Comparison of ENCODE assay signal across 8 cellular contexts in genomic region chr14:32078030-32078793, GRCh38. TPM values are rescaled to one million over a fixed set of nuclear protein-coding genes. Genes with fewer than 3 reads are reported as not detected.
DNase-seq lines count a peak whose midpoint lies in the region; ATAC-seq and TF ChIP-seq lines count a peak whose summit lies in the region.

No MANE protein-coding gene starts in this region.

- no peaks in the 10 kb centered on the region for H3K9me2 ChIP-seq in DOHH2 (replicated peaks; ENCODE audit: control insufficient read depth, low read length)

- DNase-seq in HFFc6 (peak; percentile 9), NCI-H748 treated with DMSO at 0.1 percent for 48 hours (lab: John Stamatoyannopoulos, UW) (peak; percentile 67), astrocyte of the cerebellum (ENCODE audit: low read depth) (no peak), hypothalamus (lab: John Stamatoyannopoulos, UW) (peak in 42 of 51 donors; percentile 4 to 83 (median 43)), NOMO-1 treated with dmso at 0.1 percent for 144 hours (lab: John Stamatoyannopoulos, UW; ENCODE audit: unreplicated experiment) (no peak)

- H3K27ac Mint-ChIP-seq in HFFc6 = peak overlapping the region; percentile 98

- no peaks in the 10 kb centered on the region for H3K9me3 ChIP-seq in DOHH2 (ENCODE audit: control insufficient read depth, insufficient read depth, low read length)

- H3K9ac ChIP-seq in rectal smooth muscle tissue (ENCODE audit: low read length) = peak overlapping the region; percentile 83

- peaks cover 7% of the 10 kb centered on the region for H4K20me1 ChIP-seq in DOHH2 (ENCODE audit: control insufficient read depth, insufficient read depth, low read depth, low read length)

- H3K79me2 ChIP-seq in DOHH2 (ENCODE audit: control insufficient read depth, low read length) = peaks cover 38% of the 10 kb centered on the region

- no peak for ATAC-seq in HG03159 (IDR thresholded peaks at IDR 0.05; ENCODE audit: unreplicated experiment)

- H3K4me1 ChIP-seq in DOHH2 (ENCODE audit: control insufficient read depth, low read length) = peaks cover 17% of the 10 kb centered on the region
- H3K4me1 ChIP-seq in rectal smooth muscle tissue (ENCODE audit: control insufficient read depth, insufficient read depth, low read length) = peaks cover 15% of the 10 kb centered on the region

- H3K36me3 Mint-ChIP-seq in HFFc6 (ENCODE audit: low read depth) = peaks cover 26% of the 10 kb centered on the region

- H3K4me1 Mint-ChIP-seq in HFFc6 (ENCODE audit: low read depth) = peaks cover 65% of the 10 kb centered on the region

- H3K27ac ChIP-seq in DOHH2 (ENCODE audit: low read depth, low read length) (no peak overlapping the region), rectal smooth muscle tissue (ENCODE audit: low read depth, low read length) (peak overlapping the region; percentile 89)

- peak overlapping the region; percentile 87 for H3K4me2 ChIP-seq in DOHH2 (ENCODE audit: low read length)

- H3K4me3 ChIP-seq in DOHH2 (ENCODE audit: low read length) (peak overlapping the region; percentile 90), astrocyte of the cerebellum (ENCODE audit: low read depth, low read length) (peak overlapping the region; percentile 89), rectal smooth muscle tissue (ENCODE audit: low read length) (peak overlapping the region; percentile 93)

- in situ Hi-C loops in astrocyte of the cerebellum (cut with HindIII; ENCODE audit: low sequenced_read_pairs) = no loop called here

- H3K36me3 ChIP-seq in DOHH2 (ENCODE audit: control insufficient read depth, low read length) = no peaks in the 10 kb centered on the region
- H3K36me3 ChIP-seq in rectal smooth muscle tissue (ENCODE audit: control insufficient read depth, insufficient read depth, low read length) = no peaks in the 10 kb centered on the region

- peak overlapping the region; percentile 95 for H3K4me3 Mint-ChIP-seq in HFFc6

- H3K27me3 ChIP-seq in DOHH2 (ENCODE audit: control insufficient read depth, low read length) (peaks cover 22% of the 10 kb centered on the region), rectal smooth muscle tissue (ENCODE audit: control insufficient read depth, insufficient read depth, low read length) (no peaks in the 10 kb centered on the region)

- no peaks in the 10 kb centered on the region for H3K9me3 Mint-ChIP-seq in HFFc6

- H3K27me3 Mint-ChIP-seq in HFFc6 (ENCODE audit: insufficient read depth) = peaks cover 3% of the 10 kb centered on the region

- peaks cover 15% of the 10 kb centered on the region for H3F3A ChIP-seq in DOHH2 (ENCODE audit: control insufficient read depth, insufficient read depth)

- no peak for TF ChIP-seq CTCF in DOHH2 (IDR thresholded peaks at IDR 0.05; ENCODE audit: low read depth, low read length, poor library complexity, severe bottlenecking)
- no peak for TF ChIP-seq CTCF in HFFc6 (IDR thresholded peaks at IDR 0.05)
- no peak for TF ChIP-seq CTCF in astrocyte of the cerebellum (IDR thresholded peaks at IDR 0.05; ENCODE audit: low read depth, low read length, missing control alignments)

RNA-seq across cellular contexts. Expression of gene ARHGAP5, which starts 1.1 kb away (rescaled TPM):
- total RNA-seq in HFFc6 (2021; fragmentation: NEBNext Ultra II Directional; extraction: Animal tissue kit (Norgen Biotek cat#: 25700)) = 100 to 1,000 TPM in 1 of 6 experiments, 10 to 100 TPM in 5; 75.4 to 101 (median 82.2) TPM

Comparison
In these comparisons a context has a peak if more than half of its experiments do, and no peak if none do; other contexts are left out.
1. DNase-seq: peak in HFFc6 (single experiment), NCI-H748 treated with DMSO at 0.1 percent for 48 hours (single experiment) and hypothalamus (42 of 51); none in astrocyte of the cerebellum (single experiment) and NOMO-1 treated with dmso at 0.1 percent for 144 hours (single experiment).
2. Peak in every context shown above with its lines, with median percentiles within 50 percentile points of each other: H3K4me3 ChIP-seq.